ENCODE assay signal across 10 cellular contexts in genomic region chr19:13055213-13056051, GRCh38. TPM values are rescaled to one million over a fixed set of nuclear protein-coding genes. Genes with fewer than 3 reads are reported as not detected.
DNase-seq lines count a peak whose midpoint lies in the region; ATAC-seq and TF ChIP-seq lines count a peak whose summit lies in the region.
"Had no signal": no experiment of that assay in that cellular context is flagged by ENCODE, and none has a peak within 500 bp of the region (broad histone marks: within the 10 kb centered on the region; RNA-seq: fewer than 3 reads in every experiment).

No MANE protein-coding gene starts in this region.

- H3K9me3 Mint-ChIP-seq in activated CD4-positive, alpha-beta T cell treated with anti-CD3 and anti-CD28 coated beads, Interleukin-2, amount 10 ng/mL, durations not matched to agents 24 days and 14 days: no peaks in the 10 kb centered on the region
- H3K9me3 Mint-ChIP-seq: stimulated activated naive CD8-positive, alpha-beta T cell treated with anti-CD3 and anti-CD28 coated beads, Interleukin-15, Interleukin-2, amounts not matched to agents 100 ng/mL and 50 ng/mL, for 24 hours had no signal

- TF ChIP-seq CTCF in AG10803 (conservative IDR thresholded peaks at IDR 0.05; ENCODE audit: low read length) (no peak), omental fat pad (IDR thresholded peaks at IDR 0.05) (no peak)

- peaks cover 19% of the 10 kb centered on the region for H3K27me3 Mint-ChIP-seq in activated CD4-positive, alpha-beta T cell treated with anti-CD3 and anti-CD28 coated beads, Interleukin-2, amount 10 ng/mL, durations not matched to agents 24 days and 14 days

- H3K36me3 Mint-ChIP-seq in activated CD4-positive, alpha-beta T cell treated with anti-CD3 and anti-CD28 coated beads, Interleukin-2, amount 10 ng/mL, durations not matched to agents 24 days and 14 days (ENCODE audit: low read depth): no peaks in the 10 kb centered on the region

- peak; percentile 97 for DNase-seq in AG10803 (ENCODE audit: low read depth)
- DNase-seq in SK-N-DZ (ENCODE audit: low spot score): peak; percentile 35
- peak; percentile 93 for DNase-seq in fibroblast of the conjunctiva (ENCODE audit: low read depth)
- DNase-seq in omental fat pad (ENCODE audit: low spot score): no peak
- no peak for DNase-seq in stimulated activated naive CD8-positive, alpha-beta T cell treated with anti-CD3 and anti-CD28 coated beads, Interleukin-15, Interleukin-2, amounts not matched to agents 100 U/mL and 50 U/mL, for 24 hours
- DNase-seq in activated CD4-positive, alpha-beta T cell treated with anti-CD3 and anti-CD28 coated beads, Interleukin-2, amount 10 ng/mL, durations not matched to agents 24 days and 14 days: no peak
- DNase-seq in SIG-M5 treated with dmso at 0.1 percent for 504 hours (lab: John Stamatoyannopoulos, UW; ENCODE audit: unreplicated experiment): no peak
- DNase-seq: effector CD4-positive, alpha-beta T cell had no signal

- H3K4me3 Mint-ChIP-seq in activated CD4-positive, alpha-beta T cell treated with anti-CD3 and anti-CD28 coated beads, Interleukin-2, amount 10 ng/mL, durations not matched to agents 24 days and 14 days: no peak overlapping the region
- H3K4me3 Mint-ChIP-seq: stimulated activated naive CD8-positive, alpha-beta T cell treated with anti-CD3 and anti-CD28 coated beads, Interleukin-15, Interleukin-2, amounts not matched to agents 100 ng/mL and 50 ng/mL, for 24 hours had no signal

- peaks cover 6% of the 10 kb centered on the region for H3K4me1 Mint-ChIP-seq in activated CD4-positive, alpha-beta T cell treated with anti-CD3 and anti-CD28 coated beads, Interleukin-2, amount 10 ng/mL, durations not matched to agents 24 days and 14 days

- H3K27ac Mint-ChIP-seq in activated CD4-positive, alpha-beta T cell treated with anti-CD3 and anti-CD28 coated beads, Interleukin-2, amount 10 ng/mL, durations not matched to agents 24 days and 14 days: no peak overlapping the region
- H3K27ac Mint-ChIP-seq: stimulated activated naive CD8-positive, alpha-beta T cell treated with anti-CD3 and anti-CD28 coated beads, Interleukin-15, Interleukin-2, amounts not matched to agents 100 ng/mL and 50 ng/mL, for 24 hours had no signal

- ATAC-seq in omental fat pad (ENCODE audit: low FRiP score) (peak; percentile 69), GM21360 (IDR thresholded peaks at IDR 0.05; ENCODE audit: unreplicated experiment) (no peak)
- ATAC-seq in stimulated activated naive CD8-positive, alpha-beta T cell treated with anti-CD3 and anti-CD28 coated beads, Interleukin-15, Interleukin-2, amounts not matched to agents 100 U/mL and 50 U/mL, for 24 hours: no peak

- intact Hi-C loops in activated CD4-positive, alpha-beta T cell treated with anti-CD3 and anti-CD28 coated beads, Interleukin-2, amount 10 ng/mL, durations not matched to agents 24 days and 14 days (cut with micrococcal nuclease): no loop called here

- peak overlapping the region; percentile 46 for H3K4me3 ChIP-seq in AG10803 (ENCODE audit: low read length)

RNA-seq across cellular contexts. Expression of gene LYL1, which starts 47.2 kb away (rescaled TPM):
- polyA plus RNA-seq in SK-N-DZ (2014; cell fraction: cytosol; rRNA removed): 9.6 and 14.0 TPM in 2 replicates
- polyA plus RNA-seq in SK-N-DZ (2014; cell fraction: nucleus; rRNA removed): 12.2 and 12.8 TPM in 2 replicates
- 10 to 100 TPM in 3 of 4 donors, 1 to 10 TPM in 1; 5.5 to 29.9 (median 20.5) TPM for total RNA-seq in omental fat pad
- 2.1 and 2.4 TPM in 2 replicates for total RNA-seq in activated CD4-positive, alpha-beta T cell treated with anti-CD3 and anti-CD28 coated beads, Interleukin-2, amount 10 ng/mL, durations not matched to agents 24 days and 14 days

Comparison
In these comparisons a context has a peak if more than half of its experiments do, and no peak if none do; other contexts are left out.
1. DNase-seq: peak in AG10803 (single experiment), SK-N-DZ (single experiment) and fibroblast of the conjunctiva (single experiment); none in omental fat pad (single experiment), stimulated activated naive CD8-positive, alpha-beta T cell treated with anti-CD3 and anti-CD28 coated beads, Interleukin-15, Interleukin-2, amounts not matched to agents 100 U/mL and 50 U/mL, for 24 hours (single experiment), activated CD4-positive, alpha-beta T cell treated with anti-CD3 and anti-CD28 coated beads, Interleukin-2, amount 10 ng/mL, durations not matched to agents 24 days and 14 days (single experiment) and SIG-M5 treated with dmso at 0.1 percent for 504 hours (single experiment).